ENCODE assay signal across 11 cellular contexts in the genomic region with DNA sequence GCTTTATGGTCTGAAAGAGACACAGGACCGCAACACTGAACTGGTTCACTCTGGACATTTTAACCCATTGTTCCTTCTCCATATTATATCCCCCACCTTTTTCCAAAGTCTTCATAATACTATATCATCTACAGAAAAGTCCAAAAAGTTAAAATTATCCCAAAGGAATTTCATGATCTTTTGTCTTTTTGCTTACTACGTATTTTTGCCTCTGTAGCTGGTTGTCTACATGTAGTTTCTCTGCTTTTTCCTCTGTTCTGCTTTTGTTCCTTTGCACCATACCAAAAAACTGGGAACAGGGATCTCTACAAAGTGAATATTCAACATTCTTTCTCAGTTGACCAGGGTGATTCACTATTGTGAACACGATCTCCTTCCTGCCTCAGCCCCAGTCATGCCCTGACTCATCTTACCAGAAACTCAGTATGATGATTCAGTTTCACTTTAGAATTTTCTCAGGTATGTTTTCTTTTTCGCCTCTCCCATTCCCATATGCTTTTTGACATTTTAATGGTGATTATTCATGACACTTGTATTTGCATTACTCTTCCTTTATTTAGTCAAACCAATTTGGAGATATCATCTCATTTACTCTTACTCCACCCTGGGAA. TPM values are rescaled to one million over a fixed set of nuclear protein-coding genes. Genes with fewer than 3 reads are reported as not detected.
DNase-seq lines count a peak whose midpoint lies in the region; ATAC-seq and TF ChIP-seq lines count a peak whose summit lies in the region.
"Had no signal": no experiment of that assay in that cellular context is flagged by ENCODE, and none has a peak within 500 bp of the region (broad histone marks: within the 10 kb centered on the region; RNA-seq: fewer than 3 reads in every experiment).

No MANE protein-coding gene starts in this region.

- WGBS in GM23248 (ENCODE audit: low coverage in 1 of 2, low lambda C conversion rate in 2 of 2, missing lambda C conversion rate in 2 of 2), 2 experiments: 24 to 25% methylated on average over 4 of the region's 4 CpGs

- peak overlapping the region; percentile 84 for H3K27ac ChIP-seq in GM23248
- H3K27ac ChIP-seq in CD8-positive, alpha-beta T cell (ENCODE audit: low read depth, low read length): no peak overlapping the region
- H3K27ac ChIP-seq: cardiac muscle cell had no signal

- peaks cover 22% of the 10 kb centered on the region for H3K36me3 ChIP-seq in GM23248 (ENCODE audit: low read depth)
- peaks cover 57% of the 10 kb centered on the region for H3K36me3 ChIP-seq in CD8-positive, alpha-beta T cell (ENCODE audit: insufficient read depth, low read length)

- no peak overlapping the region for H3K27ac Mint-ChIP-seq in CD8-positive, alpha-beta T cell

- no peak for ATAC-seq in CD8-positive, alpha-beta T cell

- peaks cover 34% of the 10 kb centered on the region for H3K4me1 ChIP-seq in GM23248 (ENCODE audit: insufficient read depth)
- H3K4me1 ChIP-seq in CD8-positive, alpha-beta T cell (ENCODE audit: insufficient read depth, low read length): no peaks in the 10 kb centered on the region

- no peaks in the 10 kb centered on the region for H3K27me3 ChIP-seq in GM23248 (replicated peaks; ENCODE audit: insufficient read depth)
- H3K27me3 ChIP-seq in CD8-positive, alpha-beta T cell (ENCODE audit: insufficient read depth, low read length): no peaks in the 10 kb centered on the region
- H3K27me3 ChIP-seq: cardiac muscle cell had no signal

- no peak overlapping the region for H3K4me3 Mint-ChIP-seq in CD8-positive, alpha-beta T cell
- H3K4me3 Mint-ChIP-seq: neural crest cell had no signal

- no peak for TF ChIP-seq CTCF in CD8-positive, alpha-beta T cell (IDR thresholded peaks at IDR 0.05)

- peaks cover 82% of the 10 kb centered on the region for H3K36me3 Mint-ChIP-seq in CD8-positive, alpha-beta T cell

- no peaks in the 10 kb centered on the region for H3K27me3 Mint-ChIP-seq in CD8-positive, alpha-beta T cell (ENCODE audit: low read depth)

- peak overlapping the region; percentile 80 for H3K4me2 ChIP-seq in GM23248 (ENCODE audit: unreplicated experiment)

- H3K9me3 ChIP-seq in GM23248 (ENCODE audit: low read depth): no peaks in the 10 kb centered on the region
- no peaks in the 10 kb centered on the region for H3K9me3 ChIP-seq in CD8-positive, alpha-beta T cell (ENCODE audit: low read length)

- H3K4me3 ChIP-seq in GM23248: peak overlapping the region; percentile 62
- H3K4me3 ChIP-seq in CD8-positive, alpha-beta T cell (ENCODE audit: low read depth, low read length): no peak overlapping the region
- H3K4me3 ChIP-seq: cardiac muscle cell had no signal

- CTCF ChIA-PET in CD8-positive, alpha-beta T cell (lab: Charles Lee): interaction anchor here (1.1 kb wide), 1 partner anchor 128 kb away, joined by 6 read pairs; a partner anchor contains a TSS

- H3K79me2 ChIP-seq in GM23248 (ENCODE audit: insufficient read depth): no peaks in the 10 kb centered on the region

- intact Hi-C loops in CD8-positive, alpha-beta T cell (cut with DNase I, micrococcal nuclease): no loop called here

- H3K9me3 Mint-ChIP-seq in CD8-positive, alpha-beta T cell: no peaks in the 10 kb centered on the region
- H3K9me3 Mint-ChIP-seq: neural crest cell had no signal

- in situ Hi-C loops in GM23248 (cut with MboI): loop anchor here (25.0 kb wide), 1 partner anchor 348 kb away; a partner anchor contains a TSS

- DNase-seq in GM23248: peak; percentile 93
- DNase-seq in SW480 (ENCODE audit: low spot score): peak; percentile 27
- DNase-seq in epidermal melanocyte (ENCODE audit: insufficient read length, low spot score): peak; percentile 56
- peak; percentile 53 for DNase-seq in stimulated activated CD4-positive, alpha-beta T cell treated with anti-CD3 and anti-CD28 coated beads, Interleukin-1b, Interleukin-23, amount 100 ng/mL, for 48 hours
- DNase-seq in CD8-positive, alpha-beta T cell: no peak
- DNase-seq in SHP77 treated with DMSO at 0.1 percent for 48 hours (lab: John Stamatoyannopoulos, UW): no peak
- DNase-seq in NCI-H524 (lab: John Stamatoyannopoulos, UW): no peak
- DNase-seq in NCI-H128 (lab: John Stamatoyannopoulos, UW; ENCODE audit: unreplicated experiment): no peak
- DNase-seq: NCI-H446 treated with DMSO at 0.1 percent for 48 hours had no signal

- H2AFZ ChIP-seq in GM23248: peak overlapping the region; percentile 58

- H3K9ac ChIP-seq in GM23248: peak overlapping the region; percentile 58

- POLR2A ChIA-PET in CD8-positive, alpha-beta T cell (lab: Charles Lee): no interaction called here

- H3K4me1 Mint-ChIP-seq in CD8-positive, alpha-beta T cell (ENCODE audit: low read depth): peaks cover 3% of the 10 kb centered on the region
- H3K4me1 Mint-ChIP-seq: neural crest cell had no signal

- no peaks in the 10 kb centered on the region for H4K20me1 ChIP-seq in GM23248 (ENCODE audit: insufficient read depth)

- no peaks in the 10 kb centered on the region for H3K9me2 ChIP-seq in GM23248 (ENCODE audit: insufficient read depth)

- peaks cover 29% of the 10 kb centered on the region for H3F3A ChIP-seq in GM23248 (ENCODE audit: insufficient read depth)

RNA-seq across cellular contexts. Expression of a gene that starts 14.4 kb away (rescaled TPM):
- total RNA-seq in GM23248 (2014; rRNA removed; shearing (Covaris generic)): 131 and 154 TPM in 2 replicates
- polyA plus RNA-seq in GM23248 (2016; fragmentation: Nextera tagmentation; extraction: Ambion mirVana): 210 and 215 TPM in 2 replicates
- 10 to 100 TPM; 78.6 to 87.4 TPM for total RNA-seq in CD8-positive, alpha-beta T cell

RNA-seq across cellular contexts. Expression of a gene that starts 29.4 kb away (rescaled TPM):
- 39.3 and 50.8 TPM in 2 replicates for total RNA-seq in GM23248 (2014; rRNA removed; shearing (Covaris generic))
- polyA plus RNA-seq in GM23248 (2016; fragmentation: Nextera tagmentation; extraction: Ambion mirVana): 51.9 and 57.1 TPM in 2 replicates
- total RNA-seq in CD8-positive, alpha-beta T cell: 1 to 10 TPM; 9.3 to 10.0 TPM

Comparison
In these comparisons a context has a peak if more than half of its experiments do, and no peak if none do; other contexts are left out.
1. DNase-seq: peak in GM23248 (single experiment), SW480 (single experiment), epidermal melanocyte (single experiment) and stimulated activated CD4-positive, alpha-beta T cell treated with anti-CD3 and anti-CD28 coated beads, Interleukin-1b, Interleukin-23, amount 100 ng/mL, for 48 hours (single experiment); none in CD8-positive, alpha-beta T cell (0 of 7), SHP77 treated with DMSO at 0.1 percent for 48 hours (single experiment), NCI-H524 (0 of 2) and NCI-H128 (single experiment).